In the genomic region with DNA sequence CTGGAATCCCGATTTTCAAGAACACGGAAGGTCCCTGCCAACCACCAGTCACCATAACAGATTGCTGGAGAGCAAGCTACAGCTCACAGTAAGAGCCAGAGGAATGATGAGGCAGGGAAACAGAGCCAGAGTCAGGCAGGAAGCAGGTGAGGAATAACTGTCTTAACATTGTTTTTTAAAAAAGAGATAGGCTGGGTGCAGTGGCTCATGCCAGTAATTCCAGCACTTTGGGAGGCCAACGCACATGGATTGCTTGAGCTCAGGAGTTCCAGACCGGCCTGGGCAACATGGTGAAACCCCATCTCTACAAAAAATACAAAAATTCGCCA, we compare ENCODE assay signal across 9 cellular contexts. TPM values are rescaled to one million over a fixed set of nuclear protein-coding genes. Genes with fewer than 3 reads are reported as not detected.
A peak's percentile ranks its signal among the peaks of the same experiment; 100 is the strongest.
DNase-seq lines count a peak whose midpoint lies in the region; TF ChIP-seq lines count a peak whose summit lies in the region.
"Had no signal": no experiment of that assay in that cellular context is flagged by ENCODE, and none has a peak within 500 bp of the region (broad histone marks: within the 10 kb centered on the region; RNA-seq: fewer than 3 reads in every experiment).

No MANE protein-coding gene starts in this region.

- H3K27ac ChIP-seq in CD4-positive, alpha-beta memory T cell (ENCODE audit: low read depth, low read length) = peak overlapping the region; percentile 64
- H3K27ac ChIP-seq in mucosa of rectum (ENCODE audit: low read depth in 2 of 2, low read length in 2 of 2) (peak overlapping the region; percentile 80 to 92), SK-N-SH (ENCODE audit: low read depth in 2 of 2, low read length in 1 of 2) (no peak overlapping the region)
- H3K27ac ChIP-seq: KMS-11, SJSA1 had no signal

- no peaks in the 10 kb centered on the region for H3K27me3 Mint-ChIP-seq in CD4-positive, alpha-beta memory T cell
- no peaks in the 10 kb centered on the region for H3K27me3 Mint-ChIP-seq in activated CD4-positive, alpha-beta memory T cell treated with anti-CD3 and anti-CD28 coated beads for 36 hours

- peaks cover 28% of the 10 kb centered on the region for H3K36me3 ChIP-seq in CD4-positive, alpha-beta memory T cell (ENCODE audit: insufficient read depth, low read length)
- H3K36me3 ChIP-seq in mucosa of rectum (ENCODE audit: control insufficient read depth in 2 of 2, insufficient read depth in 2 of 2, low read length in 2 of 2) = peaks cover 17 to 44% of the 10 kb centered on the region in 2 donors
- peaks cover 0 to 12% of the 10 kb centered on the region in 2 experiments for H3K36me3 ChIP-seq in SK-N-SH (replicated peaks in 1 of 2; ENCODE audit: control insufficient read depth in 1 of 2, insufficient read depth in 2 of 2, low read length in 1 of 2)

- no peaks in the 10 kb centered on the region for H3K9me3 Mint-ChIP-seq in CD4-positive, alpha-beta memory T cell
- H3K9me3 Mint-ChIP-seq in activated CD4-positive, alpha-beta memory T cell treated with anti-CD3 and anti-CD28 coated beads for 36 hours = no peaks in the 10 kb centered on the region

- H3K27me3 ChIP-seq in CD4-positive, alpha-beta memory T cell (ENCODE audit: insufficient read depth, low read length) = no peaks in the 10 kb centered on the region
- H3K27me3 ChIP-seq in mucosa of rectum (ENCODE audit: control insufficient read depth in 2 of 2, insufficient read depth in 2 of 2, low read length in 2 of 2) (no peaks in the 10 kb centered on the region), SK-N-SH (ENCODE audit: insufficient read depth) (no peaks in the 10 kb centered on the region)
- H3K27me3 ChIP-seq: SJSA1 had no signal

- intact Hi-C loops in CD4-positive, alpha-beta memory T cell (cut with micrococcal nuclease) = no loop called here
- intact Hi-C loops in activated CD4-positive, alpha-beta memory T cell treated with anti-CD3 and anti-CD28 coated beads for 36 hours (cut with micrococcal nuclease) = no loop called here

- peaks cover 14% of the 10 kb centered on the region; the same call in 1 of the 2 replicates for H4K20me1 ChIP-seq in SK-N-SH (ENCODE audit: insufficient read depth)

- POLR2A ChIA-PET in CD4-positive, alpha-beta memory T cell (lab: Charles Lee; ENCODE audit: partially characterized antibody) = interaction anchor here (0.5 to 20.6 kb wide), 10 partner anchors 11 to 54 kb away, joined by 3 to 562 read pairs (median 3); partner anchors contain the start of genes CASTOR1, CCDC157, SF3A1 and TBC1D10A
- POLR2A ChIA-PET in activated CD4-positive, alpha-beta memory T cell treated with anti-CD3 and anti-CD28 coated beads for 36 hours (lab: Charles Lee) = interaction anchor here (0.8 to 3.6 kb wide), 4 partner anchors 12 to 53 kb away, joined by 3 to 11 read pairs (median 4); no protein-coding TSS in a partner anchor
- POLR2A ChIA-PET in SK-N-SH (lab: Yijun Ruan, JAX) = interaction anchor here (0.6 kb wide), 1 partner anchor 12 kb away, joined by 4 read pairs; no protein-coding TSS in a partner anchor

- H3K4me2 ChIP-seq in SK-N-SH = no peak overlapping the region
- H3K4me2 ChIP-seq: KMS-11 had no signal

- 100% methylated on average over 4 of the region's 5 CpGs for WGBS in SK-N-SH (ENCODE audit: low lambda C conversion rate)

- H3K36me3 Mint-ChIP-seq in CD4-positive, alpha-beta memory T cell = peaks cover 34 to 47% of the 10 kb centered on the region in 2 donors
- peaks cover 17% of the 10 kb centered on the region for H3K36me3 Mint-ChIP-seq in activated CD4-positive, alpha-beta memory T cell treated with anti-CD3 and anti-CD28 coated beads for 36 hours

- CTCF ChIA-PET in CD4-positive, alpha-beta memory T cell (lab: Charles Lee; ENCODE audit: partially characterized antibody) = interaction anchor here (0.6 to 19.0 kb wide), 6 partner anchors 12 to 195 kb away, joined by 3 to 218 read pairs (median 4); partner anchors contain the start of genes CASTOR1 and TBC1D10A
- CTCF ChIA-PET in activated CD4-positive, alpha-beta memory T cell treated with anti-CD3 and anti-CD28 coated beads for 36 hours (lab: Charles Lee) = interaction anchor here (1.1 to 4.3 kb wide), 4 partner anchors 12 to 85 kb away, joined by 5 to 22 read pairs (median 6); partner anchors contain the start of genes CASTOR1 and RNF215
- CTCF ChIA-PET in SK-N-SH (lab: Yijun Ruan, JAX) = interaction anchor here (0.7 to 1.2 kb wide), 2 partner anchors 12 to 14 kb away, joined by 3 to 4 read pairs; no protein-coding TSS in a partner anchor

- peaks cover 26% of the 10 kb centered on the region for H3K79me2 ChIP-seq in SK-N-SH (ENCODE audit: insufficient read depth)

- no peak overlapping the region for H2AFZ ChIP-seq in SK-N-SH (ENCODE audit: low read depth)

- H3K27ac Mint-ChIP-seq in CD4-positive, alpha-beta memory T cell = peak overlapping the region; percentile 81 to 96 (median 94)
- H3K27ac Mint-ChIP-seq in activated CD4-positive, alpha-beta memory T cell treated with anti-CD3 and anti-CD28 coated beads for 36 hours = peak overlapping the region; percentile 98

- no peak for DNase-seq in CD4-positive, alpha-beta memory T cell
- DNase-seq in activated CD4-positive, alpha-beta memory T cell treated with anti-CD3 and anti-CD28 coated beads for 36 hours = no peak
- DNase-seq in SIG-M5 treated with dmso at 0.1 percent for 504 hours (lab: John Stamatoyannopoulos, UW; ENCODE audit: unreplicated experiment) = no peak
- no peak for DNase-seq in CD1c-positive myeloid dendritic cell (ENCODE audit: extremely low spot score)
- DNase-seq in SK-N-SH = no peak
- DNase-seq: central memory CD4-positive, alpha-beta T cell had no signal

- H3K9me3 ChIP-seq in CD4-positive, alpha-beta memory T cell (ENCODE audit: control insufficient read depth in 1 of 2, low read length in 2 of 2) = no peaks in the 10 kb centered on the region
- no peaks in the 10 kb centered on the region for H3K9me3 ChIP-seq in mucosa of rectum (ENCODE audit: control insufficient read depth in 2 of 2, low read length in 2 of 2)
- no peaks in the 10 kb centered on the region for H3K9me3 ChIP-seq in SK-N-SH
- H3K9me3 ChIP-seq: SJSA1 had no signal

- no peak for TF ChIP-seq RAD21 in SK-N-SH (IDR thresholded peaks at IDR 0.05; ENCODE audit: low read length)

- no peak for TF ChIP-seq CTCF in SK-N-SH (IDR thresholded peaks at IDR 0.05)

- H3K4me1 ChIP-seq in CD4-positive, alpha-beta memory T cell (ENCODE audit: insufficient read depth, low read length) = peaks cover 92% of the 10 kb centered on the region
- H3K4me1 ChIP-seq in mucosa of rectum (ENCODE audit: control insufficient read depth in 2 of 2, insufficient read depth in 2 of 2, low read length in 2 of 2) = peaks cover 70 to 71% of the 10 kb centered on the region in 2 donors
- H3K4me1 ChIP-seq in SK-N-SH (ENCODE audit: control insufficient read depth in 1 of 2, insufficient read depth in 2 of 2, low read depth in 1 of 2, low read length in 1 of 2) = peaks cover 5 to 12% of the 10 kb centered on the region in 2 experiments; a peak in 1 of 4 replicates

- H3K9ac ChIP-seq in mucosa of rectum (ENCODE audit: low read depth in 1 of 2, low read length in 2 of 2) (peak overlapping the region; percentile 35 to 56), SK-N-SH (no peak overlapping the region)
- H3K9ac ChIP-seq: KMS-11 had no signal

- H3K4me3 ChIP-seq in CD4-positive, alpha-beta memory T cell (ENCODE audit: low read length in 2 of 2) = peak overlapping the region in 1 of 2 donors; percentile 25
- no peak overlapping the region for H3K4me3 ChIP-seq in mucosa of rectum (ENCODE audit: low read length in 2 of 2)
- no peak overlapping the region for H3K4me3 ChIP-seq in SK-N-SH (ENCODE audit: low read depth in 2 of 2, low read length in 1 of 2)
- H3K4me3 ChIP-seq: SJSA1 had no signal

- TF ChIP-seq EP300 in SK-N-SH (IDR thresholded peaks at IDR 0.05; ENCODE audit: borderline replicate concordance in 1 of 2, low read depth in 1 of 2, low read length in 1 of 2) = no peak

- peak overlapping the region in 7 of 8 donors; percentile 57 to 78 (median 68) for H3K4me3 Mint-ChIP-seq in CD4-positive, alpha-beta memory T cell
- no peak overlapping the region for H3K4me3 Mint-ChIP-seq in activated CD4-positive, alpha-beta memory T cell treated with anti-CD3 and anti-CD28 coated beads for 36 hours

- peaks cover 61 to 97% (median 81%) of the 10 kb centered on the region in 4 donors for H3K4me1 Mint-ChIP-seq in CD4-positive, alpha-beta memory T cell
- peaks cover 90% of the 10 kb centered on the region for H3K4me1 Mint-ChIP-seq in activated CD4-positive, alpha-beta memory T cell treated with anti-CD3 and anti-CD28 coated beads for 36 hours (ENCODE audit: low read depth)

- no peaks in the 10 kb centered on the region for H3F3A ChIP-seq in SK-N-SH (replicated peaks; ENCODE audit: insufficient read depth)

- no peaks in the 10 kb centered on the region for H3K9me2 ChIP-seq in SK-N-SH

RNA-seq across cellular contexts. Expression of gene CASTOR1, which starts 13.5 kb away (rescaled TPM):
- total RNA-seq in CD4-positive, alpha-beta memory T cell = 10 to 100 TPM; 13.7 to 14.9 TPM
- 10 to 100 TPM; 11.3 to 17.5 TPM for polyA plus RNA-seq in CD4-positive, alpha-beta memory T cell
- 1 to 10 TPM; 3.6 to 4.0 TPM for total RNA-seq in activated CD4-positive, alpha-beta memory T cell treated with anti-CD3 and anti-CD28 coated beads for 36 hours
- 14.4 and 17.4 TPM in 2 replicates for polyA plus RNA-seq in SK-N-SH (2012; rRNA removed)
- 4.5 and 8.5 TPM in 2 replicates for polyA plus RNA-seq in SK-N-SH (2012; cell fraction: cytosol; rRNA removed)
- 29.2 and 38.1 TPM in 2 replicates for polyA plus RNA-seq in SK-N-SH (2012; cell fraction: nucleus; rRNA removed)

RNA-seq across cellular contexts. Expression of gene TBC1D10A, which starts 24.0 kb away (rescaled TPM):
- 10 to 100 TPM; 62.2 to 76.8 TPM for total RNA-seq in CD4-positive, alpha-beta memory T cell
- polyA plus RNA-seq in CD4-positive, alpha-beta memory T cell = 10 to 100 TPM; 60.6 to 61.6 TPM
- 10 to 100 TPM; 28.9 to 29.0 TPM for total RNA-seq in activated CD4-positive, alpha-beta memory T cell treated with anti-CD3 and anti-CD28 coated beads for 36 hours
- 15.3 and 16.5 TPM in 2 replicates for polyA plus RNA-seq in SK-N-SH (2012; rRNA removed)
- polyA plus RNA-seq in SK-N-SH (2012; cell fraction: cytosol; rRNA removed) = 6.5 and 9.7 TPM in 2 replicates
- polyA plus RNA-seq in SK-N-SH (2012; cell fraction: nucleus; rRNA removed) = 27.1 and 28.3 TPM in 2 replicates

RNA-seq across cellular contexts. Expression of gene OSM, which starts 36.1 kb away (rescaled TPM):
- 1 to 10 TPM; 1.1 to 1.6 TPM for total RNA-seq in CD4-positive, alpha-beta memory T cell
- 100 to 1,000 TPM in 1 of 2 donors, 10 to 100 TPM in 1; 23.7 to 103 TPM for polyA plus RNA-seq in CD4-positive, alpha-beta memory T cell
- 10 to 100 TPM; 39.6 to 41.2 TPM for total RNA-seq in activated CD4-positive, alpha-beta memory T cell treated with anti-CD3 and anti-CD28 coated beads for 36 hours
- polyA plus RNA-seq in SK-N-SH (2012; rRNA removed) = not detected in 2 replicates
- not detected in 2 replicates for polyA plus RNA-seq in SK-N-SH (2012; cell fraction: cytosol; rRNA removed)
- polyA plus RNA-seq in SK-N-SH (2012; cell fraction: nucleus; rRNA removed) = 0.02 and 0.12 TPM in 2 replicates
- total RNA-seq: SJSA1 had no signal

RNA-seq across cellular contexts. Expression of gene SF3A1, which starts 53.9 kb away (rescaled TPM):
- total RNA-seq in CD4-positive, alpha-beta memory T cell = 100 to 1,000 TPM; 279 to 301 TPM
- 100 to 1,000 TPM in 1 of 2 donors, 10 to 100 TPM in 1; 44.0 to 155 TPM for polyA plus RNA-seq in CD4-positive, alpha-beta memory T cell
- 100 to 1,000 TPM; 255 to 273 TPM for total RNA-seq in activated CD4-positive, alpha-beta memory T cell treated with anti-CD3 and anti-CD28 coated beads for 36 hours
- 37.5 and 75.2 TPM in 2 replicates for polyA plus RNA-seq in SK-N-SH (2012; rRNA removed)
- polyA plus RNA-seq in SK-N-SH (2012; cell fraction: cytosol; rRNA removed) = 57.9 and 75.1 TPM in 2 replicates
- polyA plus RNA-seq in SK-N-SH (2012; cell fraction: nucleus; rRNA removed) = 121 and 150 TPM in 2 replicates

RNA-seq across cellular contexts. Expression of gene CCDC157, which starts 54.0 kb away (rescaled TPM):
- total RNA-seq in CD4-positive, alpha-beta memory T cell = 1 to 10 TPM; 2.1 to 3.0 TPM
- polyA plus RNA-seq in CD4-positive, alpha-beta memory T cell = 1 to 10 TPM in 1 of 2 donors, under 1 TPM in 1; 0.38 to 3.9 TPM
- 1 to 10 TPM; 2.1 to 2.9 TPM for total RNA-seq in activated CD4-positive, alpha-beta memory T cell treated with anti-CD3 and anti-CD28 coated beads for 36 hours
- polyA plus RNA-seq in SK-N-SH (2012; rRNA removed) = 5.8 and 7.9 TPM in 2 replicates
- polyA plus RNA-seq in SK-N-SH (2012; cell fraction: cytosol; rRNA removed) = 3.3 and 5.5 TPM in 2 replicates
- polyA plus RNA-seq in SK-N-SH (2012; cell fraction: nucleus; rRNA removed) = 8.3 and 9.8 TPM in 2 replicates

Comparison
In these comparisons a context has a peak if more than half of its experiments do, and no peak if none do; other contexts are left out.
1. H3K27ac ChIP-seq: peak in CD4-positive, alpha-beta memory T cell (single experiment) and mucosa of rectum (2 of 2); none in SK-N-SH (0 of 2).
2. RNA of gene OSM, which starts 36.1 kb away (total RNA-seq): 39.6 to 41.2 TPM in activated CD4-positive, alpha-beta memory T cell treated with anti-CD3 and anti-CD28 coated beads for 36 hours; 1.1 to 1.6 TPM in CD4-positive, alpha-beta memory T cell; every median in the first group is over 10 times any median in the second.